In genomic region chr15:70487380-70487725, GRCh38 we compare ENCODE assay signal across 11 cellular contexts.
A peak's percentile ranks its signal among the peaks of the same experiment; 100 is the strongest.
DNase-seq lines count a peak whose midpoint lies in the region; ATAC-seq and TF ChIP-seq lines count a peak whose summit lies in the region.
"Had no signal": no experiment of that assay in that cellular context is flagged by ENCODE, and none has a peak within 500 bp of the region (broad histone marks: within the 10 kb centered on the region; RNA-seq: fewer than 3 reads in every experiment).

No MANE protein-coding gene starts in this region.

- no peak overlapping the region for H2AFZ ChIP-seq in smooth muscle cell (ENCODE audit: low read depth)

- H3K79me2 ChIP-seq in smooth muscle cell (ENCODE audit: low read depth), result no peaks in the 10 kb centered on the region

- no peaks in the 10 kb centered on the region for H4K20me1 ChIP-seq in smooth muscle cell (ENCODE audit: low read depth)

- intact Hi-C loops in left cardiac atrium (cut with DNase I) (loop anchor here (2.0 to 5.0 kb wide), 5 partner anchors 760 to 1011 kb away; no protein-coding TSS in a partner anchor), left ventricle myocardium superior (cut with micrococcal nuclease) (loop anchor here (5.0 kb wide), 1 partner anchor 1010 kb away; no protein-coding TSS in a partner anchor)

- peak overlapping the region in 4 of 5 donors; percentile 2 to 62 (median 56) for H3K4me3 Mint-ChIP-seq in immature natural killer cell
- H3K4me3 Mint-ChIP-seq: mesothelial cell of epicardium had no signal

- ATAC-seq in left cardiac atrium (no peak), left ventricle myocardium superior (no peak), GM21381 (IDR thresholded peaks at IDR 0.05; ENCODE audit: unreplicated experiment) (no peak), HG02870 (IDR thresholded peaks at IDR 0.05; ENCODE audit: unreplicated experiment) (no peak)

- H3K9me3 ChIP-seq in smooth muscle cell (replicated peaks; ENCODE audit: low read depth), result no peaks in the 10 kb centered on the region
- H3K9me3 ChIP-seq: ovary had no signal

- no peak overlapping the region for H3K9ac ChIP-seq in smooth muscle cell (ENCODE audit: low read depth)

- H3F3A ChIP-seq in smooth muscle cell (ENCODE audit: low read depth), result no peaks in the 10 kb centered on the region

- H3K36me3 Mint-ChIP-seq in immature natural killer cell, result no peaks in the 10 kb centered on the region
- H3K36me3 Mint-ChIP-seq: mesothelial cell of epicardium had no signal

- H3K4me2 ChIP-seq in smooth muscle cell, result no peak overlapping the region

- H3K36me3 ChIP-seq in H7 (replicated peaks; ENCODE audit: control insufficient read depth, insufficient read depth, low read length) (no peaks in the 10 kb centered on the region), smooth muscle cell (ENCODE audit: low read depth) (no peaks in the 10 kb centered on the region)
- H3K36me3 ChIP-seq: ovary had no signal

- H3K27ac Mint-ChIP-seq in immature natural killer cell, result peak overlapping the region in 5 of 6 donors; percentile 42 to 91 (median 71)
- H3K27ac Mint-ChIP-seq: mesothelial cell of epicardium had no signal

- TF ChIP-seq CTCF in smooth muscle cell (IDR thresholded peaks at IDR 0.05; ENCODE audit: borderline replicate concordance, insufficient read depth, poor library complexity, severe bottlenecking), result no peak

- no peak overlapping the region for H3K27ac ChIP-seq in smooth muscle cell (ENCODE audit: low read depth)
- H3K27ac ChIP-seq: ovary had no signal

- H3K27me3 ChIP-seq in H7 (ENCODE audit: control insufficient read depth, insufficient read depth, low read length) (no peaks in the 10 kb centered on the region), smooth muscle cell (ENCODE audit: low read depth) (peaks cover 4% of the 10 kb centered on the region)
- H3K27me3 ChIP-seq: ovary had no signal

- H3K27me3 Mint-ChIP-seq in immature natural killer cell (ENCODE audit: low read depth in 3 of 3), result peaks cover 29 to 33% (median 30%) of the 10 kb centered on the region in 3 donors

- DNase-seq in left cardiac atrium, result peak; percentile 9
- no peak for DNase-seq in left ventricle myocardium superior
- DNase-seq in NOMO-1 treated with DMSO at 0.1 percent for 48 hours (lab: John Stamatoyannopoulos, UW; ENCODE audit: unreplicated experiment), result peak; percentile 21
- DNase-seq in immature natural killer cell, result no peak
- DNase-seq in H7, result no peak
- DNase-seq in smooth muscle cell (lab: John Stamatoyannopoulos, UW; ENCODE audit: unreplicated experiment), result no peak
- DNase-seq: NCI-H2029 treated with DMSO at 0.1 percent for 48 hours had no signal

- H3K9me3 Mint-ChIP-seq in immature natural killer cell, result no peaks in the 10 kb centered on the region
- H3K9me3 Mint-ChIP-seq: mesothelial cell of epicardium had no signal

- H3K4me1 ChIP-seq in smooth muscle cell (ENCODE audit: low read depth), result no peaks in the 10 kb centered on the region

- no peak overlapping the region for H3K4me3 ChIP-seq in H7 (ENCODE audit: insufficient read depth, low read depth, low read length)
- H3K4me3 ChIP-seq in smooth muscle cell, result no peak overlapping the region
- H3K4me3 ChIP-seq: ovary had no signal

- peaks cover 61 to 74% of the 10 kb centered on the region in 2 donors for H3K4me1 Mint-ChIP-seq in immature natural killer cell

- WGBS in smooth muscle cell (ENCODE audit: low lambda C conversion rate), result 95% methylated on average over 4 of the region's 4 CpGs

Comparison
In these comparisons a context has a peak if more than half of its experiments do, and no peak if none do; other contexts are left out.
1. DNase-seq: peak in left cardiac atrium (single experiment) and NOMO-1 treated with DMSO at 0.1 percent for 48 hours (single experiment); none in left ventricle myocardium superior (single experiment), immature natural killer cell (0 of 3), H7 (single experiment) and smooth muscle cell (single experiment).